ENCODE assay signal across 9 cellular contexts in the genomic region with DNA sequence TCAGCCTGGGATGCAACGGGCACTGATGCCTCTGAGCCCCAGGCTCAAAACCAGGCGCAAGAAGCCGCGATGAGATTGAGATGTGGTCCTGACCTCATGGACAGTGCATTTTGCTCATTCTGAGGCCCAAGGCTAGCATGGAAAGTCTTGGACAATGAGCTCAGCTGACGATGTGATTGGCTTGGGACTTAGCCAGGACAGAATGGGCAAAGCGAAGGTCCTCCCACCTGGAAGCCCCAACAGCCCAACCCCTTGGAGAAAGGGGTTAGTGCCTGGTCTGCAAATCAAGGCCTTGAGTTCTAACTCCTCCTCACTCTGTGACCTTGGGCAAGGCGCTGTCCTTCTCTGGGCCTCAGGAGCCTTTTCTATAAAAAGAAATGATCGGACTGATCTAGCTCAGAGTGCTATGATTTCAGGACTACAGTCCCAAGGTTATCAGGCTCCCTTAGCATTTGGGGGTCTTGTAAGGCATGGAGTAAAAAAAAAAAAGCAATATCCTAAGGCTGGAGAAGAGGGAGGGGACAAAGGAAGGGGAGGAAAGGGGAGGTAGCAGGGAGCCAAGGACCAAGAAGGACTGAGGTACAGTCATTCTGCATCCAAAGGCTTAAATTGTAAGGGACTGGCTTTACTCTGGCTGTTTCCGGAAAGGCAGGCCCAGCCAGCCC. TPM values are rescaled to one million over a fixed set of nuclear protein-coding genes. Genes with fewer than 3 reads are reported as not detected.
DNase-seq lines count a peak whose midpoint lies in the region; ATAC-seq and TF ChIP-seq lines count a peak whose summit lies in the region.
"Had no signal": no experiment of that assay in that cellular context is flagged by ENCODE, and none has a peak within 500 bp of the region (broad histone marks: within the 10 kb centered on the region; RNA-seq: fewer than 3 reads in every experiment).

No MANE protein-coding gene starts in this region.

- in situ Hi-C loops in IMR-90 (cut with MboI; ENCODE audit: low sequenced_read_pairs) (no loop called here), brain microvascular endothelial cell (cut with HindIII; ENCODE audit: low pct_ligation_motif_present, low sequenced_read_pairs) (no loop called here)

- no peaks in the 10 kb centered on the region for H3K9me3 Mint-ChIP-seq in naive thymus-derived CD8-positive, alpha-beta T cell

- no peak overlapping the region for H3K4me2 ChIP-seq in IMR-90 (ENCODE audit: low read depth, low read length)

- peak overlapping the region; percentile 80 for H2AFZ ChIP-seq in IMR-90 (replicated peaks; ENCODE audit: low read length, poor library complexity)

- H3K4me3 Mint-ChIP-seq in naive thymus-derived CD8-positive, alpha-beta T cell = peak overlapping the region; percentile 61 to 88 (median 84)

- no peak overlapping the region for H4K5ac ChIP-seq in IMR-90 (ENCODE audit: low read depth, low read length)

- H2BK120ac ChIP-seq in IMR-90 (ENCODE audit: low read depth, low read length) = peak overlapping the region; percentile 32; the same call in 1 of the 2 replicates

- no peak for ATAC-seq in IMR-90 (ENCODE audit: low read depth)
- no peak for ATAC-seq in naive thymus-derived CD8-positive, alpha-beta T cell
- ATAC-seq in HG02623 (IDR thresholded peaks at IDR 0.05; ENCODE audit: unreplicated experiment) = no peak

- no peak overlapping the region for H3K9ac ChIP-seq in IMR-90 (ENCODE audit: low read depth, low read length)

- peak overlapping the region; percentile 88 for H2AK9ac ChIP-seq in IMR-90 (replicated peaks; ENCODE audit: low read depth, low read length, poor library complexity)

- peaks cover 20 to 55% (median 54%) of the 10 kb centered on the region in 4 donors for H3K4me1 Mint-ChIP-seq in naive thymus-derived CD8-positive, alpha-beta T cell

- H3K27ac Mint-ChIP-seq in naive thymus-derived CD8-positive, alpha-beta T cell = peak overlapping the region; percentile 82 to 97 (median 93)

- DNase-seq in A673 (ENCODE audit: low spot score) (no peak), IMR-90 (no peak), brain microvascular endothelial cell (no peak), DMS53 treated with DMSO at 0.1 percent for 48 hours (lab: John Stamatoyannopoulos, UW; ENCODE audit: unreplicated experiment) (no peak), head of caudate nucleus (no peak), DMS 273 (lab: John Stamatoyannopoulos, UW; ENCODE audit: unreplicated experiment) (no peak)
- no peak for DNase-seq in naive thymus-derived CD8-positive, alpha-beta T cell

- no peak overlapping the region for H3K4me3 ChIP-seq in A673 (ENCODE audit: low read depth, low read length, poor library complexity, severe bottlenecking)
- H3K4me3 ChIP-seq in IMR-90 (ENCODE audit: insufficient read depth, low read depth, low read length) = no peak overlapping the region
- no peak overlapping the region for H3K4me3 ChIP-seq in brain microvascular endothelial cell (ENCODE audit: low read depth, low read length)

- H3K36me3 Mint-ChIP-seq in naive thymus-derived CD8-positive, alpha-beta T cell = peaks cover 0 to 20% (median 7%) of the 10 kb centered on the region in 3 donors

- H3K14ac ChIP-seq in IMR-90 (replicated peaks; ENCODE audit: low read depth, low read length) = no peak overlapping the region

- H3K4ac ChIP-seq in IMR-90 (ENCODE audit: low read depth, low read length) = peak overlapping the region; percentile 3; the same call in 1 of the 2 replicates

- no peak overlapping the region for H2BK5ac ChIP-seq in IMR-90 (ENCODE audit: low read depth, low read length, poor library complexity, severe bottlenecking)

- WGBS in IMR-90 (ENCODE audit: extremely low coverage in 2 of 2, insufficient read length in 1 of 2), 2 experiments = 100% methylated on average over 2 of the region's 9 CpGs; no CpG with 5 or more reads in 1 of the 2 experiments

- peak overlapping the region in 1 of 2 experiments; percentile 42; a peak in 2 of 4 replicates for H4K8ac ChIP-seq in IMR-90 (ENCODE audit: low read depth in 2 of 2, low read length in 2 of 2)

- no TSS peak for BruUV-seq in A673 (replicated peaks; lab: Mats Ljungman, UMichigan)
- BruUV-seq in IMR-90 (replicated peaks; lab: Mats Ljungman, UMichigan) = no TSS peak

- H3K18ac ChIP-seq in IMR-90 (ENCODE audit: low read depth, low read length) = no peak overlapping the region

- peak overlapping the region; percentile 91 for H2AK5ac ChIP-seq in IMR-90 (ENCODE audit: low read depth, low read length)

- H4K20me1 ChIP-seq in IMR-90 (ENCODE audit: insufficient read depth, low read length) = 0 out of 2 replicates have a peak, but pooled peaks cover 4% of the 10 kb centered on the region

- POLR2A ChIA-PET in A673 (lab: Charles Lee; ENCODE audit: low non-redundant PET) = interaction anchor here (0.7 kb wide), 1 partner anchor 35 kb away, joined by 5 read pairs; no protein-coding TSS in a partner anchor
- POLR2A ChIA-PET in IMR-90 (lab: Charles Lee; ENCODE audit: unreplicated experiment) = interaction anchor here (0.6 to 0.7 kb wide), 2 partner anchors 24 to 417 kb away, joined by 4 read pairs; no protein-coding TSS in a partner anchor
- POLR2A ChIA-PET in naive thymus-derived CD8-positive, alpha-beta T cell (lab: Charles Lee) = no interaction called here

- H3K79me1 ChIP-seq in IMR-90 (ENCODE audit: low read depth in 1 of 2, low read length in 2 of 2) = peaks cover 6 to 23% of the 10 kb centered on the region in 2 experiments; a peak in 3 of 4 replicates

- intact Hi-C loops in A673 (cut with micrococcal nuclease; ENCODE audit: unreplicated experiment) (no loop called here), IMR-90 (cut with micrococcal nuclease) (no loop called here), head of caudate nucleus (cut with DNase I) (no loop called here)

- CTCF ChIA-PET in A673 (lab: Charles Lee) = interaction anchor here (0.6 to 1.9 kb wide), 5 partner anchors 22 to 373 kb away, joined by 4 to 8 read pairs (median 6); no protein-coding TSS in a partner anchor
- CTCF ChIA-PET in IMR-90 (lab: Yijun Ruan, JAX) = no interaction called here

- no peak overlapping the region for H3K23ac ChIP-seq in IMR-90 (ENCODE audit: low read depth, low read length)

- H3K27ac ChIP-seq in A673 (ENCODE audit: low read depth, low read length, poor library complexity, severe bottlenecking) = peak overlapping the region; percentile 43
- no peak overlapping the region for H3K27ac ChIP-seq in IMR-90 (ENCODE audit: insufficient read depth, low read length)
- H3K27ac ChIP-seq in brain microvascular endothelial cell = peak overlapping the region; percentile 46

- H3K36me3 ChIP-seq in A673 (ENCODE audit: insufficient read depth, low read length, poor library complexity, severe bottlenecking) = no peaks in the 10 kb centered on the region
- H3K36me3 ChIP-seq in IMR-90 (ENCODE audit: control insufficient read depth, insufficient read depth, low read length) = peaks cover 6% of the 10 kb centered on the region; the same call in 1 of the 2 replicates
- H3K36me3 ChIP-seq in brain microvascular endothelial cell (replicated peaks) = peaks cover 9% of the 10 kb centered on the region

- H3K27me3 Mint-ChIP-seq in naive thymus-derived CD8-positive, alpha-beta T cell = no peaks in the 10 kb centered on the region

- no peak for TF ChIP-seq RAD21 in IMR-90 (IDR thresholded peaks at IDR 0.05; ENCODE audit: low read length)

- H2BK15ac ChIP-seq in IMR-90 (ENCODE audit: low read depth, low read length) = 0 out of 3 replicates have a peak overlapping the region, but pooled peaks have one; percentile 37

- no peaks in the 10 kb centered on the region for H3K27me3 ChIP-seq in A673 (replicated peaks; ENCODE audit: insufficient read depth, low read depth, low read length, poor library complexity)
- no peaks in the 10 kb centered on the region for H3K27me3 ChIP-seq in IMR-90 (ENCODE audit: control insufficient read depth, insufficient read depth, low read length)
- H3K27me3 ChIP-seq in brain microvascular endothelial cell (replicated peaks) = no peaks in the 10 kb centered on the region

- H4K91ac ChIP-seq in IMR-90 (ENCODE audit: insufficient read depth, low read depth, low read length) = no peak overlapping the region

- TF ChIP-seq CTCF in A673 (conservative IDR thresholded peaks at IDR 0.05; ENCODE audit: low read depth, low read length) (no peak), IMR-90 (conservative IDR thresholded peaks at IDR 0.05; ENCODE audit: low read depth, low read length) (no peak), brain microvascular endothelial cell (IDR thresholded peaks at IDR 0.05; ENCODE audit: low read depth, low read length, missing control alignments) (no peak)

- TF ChIP-seq POLR2A in IMR-90 (IDR thresholded peaks at IDR 0.05; ENCODE audit: low read depth, low read length) = no peak

- dilution Hi-C loops in IMR-90 (cut with HindIII; ENCODE audit: low sequenced_read_pairs, unreplicated experiment) = no loop called here

- peaks cover 18% of the 10 kb centered on the region for H3K9me1 ChIP-seq in IMR-90 (ENCODE audit: insufficient read depth, low read length)

- H3K56ac ChIP-seq in IMR-90 (ENCODE audit: extremely low read depth, insufficient read depth, low read length) = no peak overlapping the region

- peak overlapping the region; percentile 23; the same call in 1 of the 2 replicates for H2BK20ac ChIP-seq in IMR-90 (ENCODE audit: low read depth, low read length)

- H3K4me1 ChIP-seq in A673 (ENCODE audit: insufficient read depth, low read length, poor library complexity, severe bottlenecking) = peaks cover 28% of the 10 kb centered on the region
- peaks cover 31% of the 10 kb centered on the region for H3K4me1 ChIP-seq in IMR-90 (ENCODE audit: control insufficient read depth, insufficient read depth, low read length)

- H3K9me3 ChIP-seq in A673 (ENCODE audit: low read depth, low read length, poor library complexity, severe bottlenecking) = no peaks in the 10 kb centered on the region
- no peaks in the 10 kb centered on the region for H3K9me3 ChIP-seq in IMR-90 (ENCODE audit: control insufficient read depth, insufficient read depth, low read length)

RNA-seq across cellular contexts. Expression of gene SLC43A3, which starts 2.7 kb away (rescaled TPM):
- total RNA-seq in A673 (2021) (89.1 and 142 TPM in 2 replicates), IMR-90 (2012; rRNA removed) (10.6 and 12.7 TPM in 2 replicates)
- polyA plus RNA-seq in IMR-90 (2012; rRNA removed) = 21.1 and 22.0 TPM in 2 replicates
- polyA plus RNA-seq in IMR-90 (2012; cell fraction: cytosol; rRNA removed) = 10.0 and 16.3 TPM in 2 replicates
- 19.7 and 20.5 TPM in 2 replicates for polyA plus RNA-seq in IMR-90 (2012; cell fraction: nucleus; rRNA removed; ENCODE audit: low replicate concordance)
- 10 to 100 TPM; 14.5 to 17.4 TPM for total RNA-seq in naive thymus-derived CD8-positive, alpha-beta T cell
- polyA plus RNA-seq in naive thymus-derived CD8-positive, alpha-beta T cell = 10 to 100 TPM; 11.4 to 13.7 (median 11.5) TPM

RNA-seq across cellular contexts. Expression of gene PRG2, which starts 33.8 kb away (rescaled TPM):
- total RNA-seq in A673 (2021) = not detected in 2 replicates
- not detected in 2 replicates for total RNA-seq in IMR-90 (2012; rRNA removed)
- polyA plus RNA-seq in IMR-90 (2012; rRNA removed) = not detected in 2 replicates
- polyA plus RNA-seq in IMR-90 (2012; cell fraction: cytosol; rRNA removed) = not detected in 2 replicates
- polyA plus RNA-seq in IMR-90 (2012; cell fraction: nucleus; rRNA removed; ENCODE audit: low replicate concordance) = 0.10 and 0.17 TPM in 2 replicates
- total RNA-seq in naive thymus-derived CD8-positive, alpha-beta T cell = not detected
- not detected for polyA plus RNA-seq in naive thymus-derived CD8-positive, alpha-beta T cell

RNA-seq across cellular contexts. Expression of gene RTN4RL2, which starts 36.1 kb away (rescaled TPM):
- total RNA-seq in A673 (2021) (5.2 and 7.0 TPM in 2 replicates), IMR-90 (2012; rRNA removed) (not detected in 2 replicates)
- polyA plus RNA-seq in IMR-90 (2012; rRNA removed) = 0.83 and 1.5 TPM in 2 replicates
- polyA plus RNA-seq in IMR-90 (2012; cell fraction: cytosol; rRNA removed) = 1.2 and 2.7 TPM in 2 replicates
- 0.52 and 0.96 TPM in 2 replicates for polyA plus RNA-seq in IMR-90 (2012; cell fraction: nucleus; rRNA removed; ENCODE audit: low replicate concordance)
- total RNA-seq in naive thymus-derived CD8-positive, alpha-beta T cell = not detected
- under 1 TPM in 2 of 3 donors, not detected in 1; 0.09 to 0.21 TPM for polyA plus RNA-seq in naive thymus-derived CD8-positive, alpha-beta T cell

RNA-seq across cellular contexts. Expression of gene PRG3, which starts 43.3 kb away (rescaled TPM):
- total RNA-seq in A673 (2021) = not detected in 2 replicates
- total RNA-seq in IMR-90 (2012; rRNA removed) = not detected in 2 replicates
- not detected in 2 replicates for polyA plus RNA-seq in IMR-90 (2012; rRNA removed)
- polyA plus RNA-seq in IMR-90 (2012; cell fraction: cytosol; rRNA removed) = not detected in 2 replicates
- not detected in 2 replicates for polyA plus RNA-seq in IMR-90 (2012; cell fraction: nucleus; rRNA removed; ENCODE audit: low replicate concordance)
- total RNA-seq in naive thymus-derived CD8-positive, alpha-beta T cell = not detected
- not detected for polyA plus RNA-seq in naive thymus-derived CD8-positive, alpha-beta T cell
- total RNA-seq: mucosa of gallbladder had no signal
